In the genomic region with DNA sequence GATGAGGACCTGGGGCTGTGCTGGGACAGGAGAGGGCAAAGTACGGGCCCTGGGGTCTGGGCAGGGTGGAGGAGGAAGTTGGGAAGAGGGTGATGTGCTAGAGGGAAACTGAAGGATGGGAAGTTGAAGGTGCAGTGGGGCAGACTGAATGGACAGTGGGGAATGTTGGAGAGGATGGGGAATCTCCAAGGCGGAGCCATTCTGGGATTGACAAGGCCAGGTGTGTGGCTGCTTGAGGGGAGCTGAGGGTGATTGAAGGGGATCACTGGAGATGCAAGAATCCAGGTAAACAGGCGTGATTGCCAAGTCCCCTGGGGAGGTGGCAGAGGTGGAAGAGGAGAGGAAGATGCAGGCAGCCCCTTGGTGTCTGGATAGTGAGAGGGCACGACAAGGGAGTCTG, we compare ENCODE assay signal across 15 cellular contexts. TPM values are rescaled to one million over a fixed set of nuclear protein-coding genes. Genes with fewer than 3 reads are reported as not detected.
"Had no signal": no experiment of that assay in that cellular context is flagged by ENCODE, and none has a peak within 500 bp of the region (broad histone marks: within the 10 kb centered on the region; RNA-seq: fewer than 3 reads in every experiment).

No MANE protein-coding gene starts in this region.

- H3K9me3 Mint-ChIP-seq: central memory CD8-positive, alpha-beta T cell; neural progenitor cell had no signal

- H3K27me3 Mint-ChIP-seq: central memory CD8-positive, alpha-beta T cell had no signal

- ATAC-seq: activated CD4-positive, CD25-positive, alpha-beta regulatory T cell treated with anti-CD3 and anti-CD28 coated beads, Interleukin-2, amount 50 U/mL, for 24 hours; foreskin keratinocyte; left lobe of liver; upper lobe of right lung had no signal

- H3K4me3 Mint-ChIP-seq: central memory CD8-positive, alpha-beta T cell; neural progenitor cell had no signal

- DNase-seq: activated CD4-positive, alpha-beta T cell treated with anti-CD3 and anti-CD28 coated beads, Interleukin-2, amount 50 U/mL, for 1 hour; aorta; colonic mucosa; foreskin keratinocyte; hypothalamus; midbrain; stimulated activated CD4-positive, alpha-beta T cell treated with anti-CD3 and anti-CD28 coated beads, Interleukin-2, amount 100 ng/mL, for 48 hours; T-helper 1 cell; T1000; upper lobe of right lung had no signal

- H3K4me1 Mint-ChIP-seq: neural progenitor cell had no signal

RNA-seq across cellular contexts. Expression of a gene that starts 34.0 kb away (rescaled TPM):
- total RNA-seq: skeletal muscle tissue had no signal
